ENCODE assay signal across 2 cellular contexts in the genomic region with DNA sequence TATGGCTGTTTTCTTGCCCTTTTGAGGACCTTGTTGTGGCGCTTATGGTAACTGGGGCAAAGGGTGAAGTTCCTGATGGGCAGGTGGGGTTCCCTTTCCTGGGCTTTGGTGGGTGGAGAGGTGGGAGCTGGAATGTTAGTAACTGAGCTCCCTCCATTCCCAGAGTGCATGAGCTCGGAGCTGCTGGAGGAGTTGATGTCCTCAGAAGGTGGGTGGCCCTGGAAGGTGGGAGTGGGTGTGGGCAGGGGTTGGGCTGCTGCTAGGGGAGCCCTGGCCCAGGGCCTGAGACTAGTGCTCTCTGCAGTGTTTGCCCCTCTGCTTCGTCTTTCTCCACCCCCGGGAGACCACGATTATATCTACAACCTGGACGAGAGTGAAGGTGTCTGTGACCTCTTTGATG.
TF ChIP-seq lines count a peak whose summit lies in the region.

No MANE protein-coding gene starts in this region.

TF ChIP-seq in HEK293, 187 proteins besides CTCF, POLR2A, EP300 and RAD21:
- TF ChIP-seq ZBTB7A (tag by site-specific recombination; IDR thresholded peaks at IDR 0.05; ENCODE audit: low read depth) = no peak
- peak; percentile 95 for TF ChIP-seq ZFHX2 (tag by site-specific recombination; conservative IDR thresholded peaks at IDR 0.05)
- TF ChIP-seq ZNF174 (tag by site-specific recombination; IDR thresholded peaks at IDR 0.05) = no peak
- TF ChIP-seq EGR2 (tag by site-specific recombination; IDR thresholded peaks at IDR 0.05; ENCODE audit: low read depth) = peak; percentile 94
- TF ChIP-seq ZNF600 (tag by site-specific recombination; IDR thresholded peaks at IDR 0.05) = no peak
- TF ChIP-seq, protein P1, sequence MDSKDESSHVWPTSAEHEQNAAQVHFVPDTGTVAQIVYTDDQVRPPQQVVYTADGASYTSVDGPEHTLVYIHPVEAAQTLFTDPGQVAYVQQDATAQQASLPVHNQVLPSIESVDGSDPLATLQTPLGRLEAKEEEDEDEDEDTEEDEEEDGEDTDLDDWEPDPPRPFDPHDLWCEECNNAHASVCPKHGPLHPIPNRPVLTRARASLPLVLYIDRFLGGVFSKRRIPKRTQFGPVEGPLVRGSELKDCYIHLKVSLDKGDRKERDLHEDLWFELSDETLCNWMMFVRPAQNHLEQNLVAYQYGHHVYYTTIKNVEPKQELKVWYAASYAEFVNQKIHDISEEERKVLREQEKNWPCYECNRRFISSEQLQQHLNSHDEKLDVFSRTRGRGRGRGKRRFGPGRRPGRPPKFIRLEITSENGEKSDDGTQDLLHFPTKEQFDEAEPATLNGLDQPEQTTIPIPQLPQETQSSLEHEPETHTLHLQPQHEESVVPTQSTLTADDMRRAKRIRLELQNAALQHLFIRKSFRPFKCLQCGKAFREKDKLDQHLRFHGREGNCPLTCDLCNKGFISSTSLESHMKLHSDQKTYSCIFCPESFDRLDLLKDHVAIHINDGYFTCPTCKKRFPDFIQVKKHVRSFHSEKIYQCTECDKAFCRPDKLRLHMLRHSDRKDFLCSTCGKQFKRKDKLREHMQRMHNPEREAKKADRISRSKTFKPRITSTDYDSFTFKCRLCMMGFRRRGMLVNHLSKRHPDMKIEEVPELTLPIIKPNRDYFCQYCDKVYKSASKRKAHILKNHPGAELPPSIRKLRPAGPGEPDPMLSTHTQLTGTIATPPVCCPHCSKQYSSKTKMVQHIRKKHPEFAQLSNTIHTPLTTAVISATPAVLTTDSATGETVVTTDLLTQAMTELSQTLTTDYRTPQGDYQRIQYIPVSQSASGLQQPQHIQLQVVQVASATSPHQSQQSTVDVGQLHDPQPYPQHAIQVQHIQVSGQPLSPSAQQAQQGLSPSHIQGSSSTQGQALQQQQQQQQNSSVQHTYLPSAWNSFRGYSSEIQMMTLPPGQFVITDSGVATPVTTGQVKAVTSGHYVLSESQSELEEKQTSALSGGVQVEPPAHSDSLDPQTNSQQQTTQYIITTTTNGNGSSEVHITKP (tag by site-specific recombination; IDR thresholded peaks at IDR 0.05) = peak; percentile 49
- no peak for TF ChIP-seq SETDB1 (IDR thresholded peaks at IDR 0.05; ENCODE audit: insufficient read length, low read length)

TF ChIP-seq in GM12878, 131 proteins besides CTCF, POLR2A, EP300 and RAD21:
- TF ChIP-seq FOXM1 (IDR thresholded peaks at IDR 0.05; ENCODE audit: low read depth, low read length) = no peak
- TF ChIP-seq ESRRA (IDR thresholded peaks at IDR 0.05; ENCODE audit: low read length) = no peak
- TF ChIP-seq NR2C1 (IDR thresholded peaks at IDR 0.05) = no peak
- TF ChIP-seq, protein P2, sequence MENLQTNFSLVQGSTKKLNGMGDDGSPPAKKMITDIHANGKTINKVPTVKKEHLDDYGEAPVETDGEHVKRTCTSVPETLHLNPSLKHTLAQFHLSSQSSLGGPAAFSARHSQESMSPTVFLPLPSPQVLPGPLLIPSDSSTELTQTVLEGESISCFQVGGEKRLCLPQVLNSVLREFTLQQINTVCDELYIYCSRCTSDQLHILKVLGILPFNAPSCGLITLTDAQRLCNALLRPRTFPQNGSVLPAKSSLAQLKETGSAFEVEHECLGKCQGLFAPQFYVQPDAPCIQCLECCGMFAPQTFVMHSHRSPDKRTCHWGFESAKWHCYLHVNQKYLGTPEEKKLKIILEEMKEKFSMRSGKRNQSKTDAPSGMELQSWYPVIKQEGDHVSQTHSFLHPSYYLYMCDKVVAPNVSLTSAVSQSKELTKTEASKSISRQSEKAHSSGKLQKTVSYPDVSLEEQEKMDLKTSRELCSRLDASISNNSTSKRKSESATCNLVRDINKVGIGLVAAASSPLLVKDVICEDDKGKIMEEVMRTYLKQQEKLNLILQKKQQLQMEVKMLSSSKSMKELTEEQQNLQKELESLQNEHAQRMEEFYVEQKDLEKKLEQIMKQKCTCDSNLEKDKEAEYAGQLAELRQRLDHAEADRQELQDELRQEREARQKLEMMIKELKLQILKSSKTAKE (IDR thresholded peaks at IDR 0.05; ENCODE audit: low read depth, poor library complexity, severe bottlenecking) = no peak
- TF ChIP-seq MYC (IDR thresholded peaks at IDR 0.05; ENCODE audit: insufficient read depth, insufficient read length, insufficient replicate concordance, low read length, severe bottlenecking) = no peak
